In the genomic region with DNA sequence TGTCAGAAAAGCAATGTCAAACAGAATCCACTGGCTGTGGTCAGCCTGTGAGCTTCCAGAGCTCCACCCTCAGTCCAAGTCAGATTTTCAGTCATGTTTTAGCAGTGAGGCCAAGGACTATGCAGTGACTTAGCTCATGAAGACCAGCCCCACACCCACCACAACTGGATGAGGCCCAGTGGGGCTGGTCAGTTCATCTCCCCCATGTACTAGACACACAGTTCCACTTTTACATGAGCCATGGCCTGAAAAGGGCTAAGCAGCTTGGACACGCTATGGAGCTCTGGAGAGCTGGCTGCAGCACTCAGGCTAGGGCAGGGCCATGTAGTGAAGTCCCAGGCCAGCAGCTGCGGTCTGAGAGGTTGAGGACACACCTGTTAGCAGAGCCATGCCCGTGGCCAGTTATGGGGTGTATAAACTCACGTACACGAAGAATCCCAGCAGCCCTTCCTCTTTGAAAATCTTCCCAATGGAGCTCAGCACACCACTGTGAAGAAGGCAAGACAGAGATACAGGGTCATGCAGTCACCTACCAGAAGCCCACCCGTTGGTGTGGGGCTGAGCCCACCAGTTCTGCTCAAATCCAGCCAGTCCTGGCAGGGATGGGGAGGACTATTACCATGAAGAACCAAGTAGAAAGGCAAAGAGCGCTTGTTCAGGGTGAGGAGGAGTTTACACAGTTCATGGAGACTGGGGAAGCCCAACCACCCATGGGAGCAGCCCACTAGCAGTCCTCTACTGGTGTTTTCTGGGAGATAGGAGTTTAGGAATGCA, we compare ENCODE assay signal across 1 cellular context.
TF ChIP-seq lines count a peak whose summit lies in the region.

No MANE protein-coding gene starts in this region.

TF ChIP-seq in HepG2, 621 proteins besides CTCF, POLR2A, EP300 and RAD21:
- TF ChIP-seq, protein P1, sequence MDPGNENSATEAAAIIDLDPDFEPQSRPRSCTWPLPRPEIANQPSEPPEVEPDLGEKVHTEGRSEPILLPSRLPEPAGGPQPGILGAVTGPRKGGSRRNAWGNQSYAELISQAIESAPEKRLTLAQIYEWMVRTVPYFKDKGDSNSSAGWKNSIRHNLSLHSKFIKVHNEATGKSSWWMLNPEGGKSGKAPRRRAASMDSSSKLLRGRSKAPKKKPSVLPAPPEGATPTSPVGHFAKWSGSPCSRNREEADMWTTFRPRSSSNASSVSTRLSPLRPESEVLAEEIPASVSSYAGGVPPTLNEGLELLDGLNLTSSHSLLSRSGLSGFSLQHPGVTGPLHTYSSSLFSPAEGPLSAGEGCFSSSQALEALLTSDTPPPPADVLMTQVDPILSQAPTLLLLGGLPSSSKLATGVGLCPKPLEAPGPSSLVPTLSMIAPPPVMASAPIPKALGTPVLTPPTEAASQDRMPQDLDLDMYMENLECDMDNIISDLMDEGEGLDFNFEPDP (CRISPR knock-in tag; conservative IDR thresholded peaks at IDR 0.05), result 0 out of 2 replicates have a peak, but pooled peaks have one; percentile 71
- TF ChIP-seq ZNF75D (CRISPR knock-in tag; IDR thresholded peaks at IDR 0.05; ENCODE audit: borderline replicate concordance), result no peak
